ENCODE assay signal across 8 cellular contexts in the genomic region with DNA sequence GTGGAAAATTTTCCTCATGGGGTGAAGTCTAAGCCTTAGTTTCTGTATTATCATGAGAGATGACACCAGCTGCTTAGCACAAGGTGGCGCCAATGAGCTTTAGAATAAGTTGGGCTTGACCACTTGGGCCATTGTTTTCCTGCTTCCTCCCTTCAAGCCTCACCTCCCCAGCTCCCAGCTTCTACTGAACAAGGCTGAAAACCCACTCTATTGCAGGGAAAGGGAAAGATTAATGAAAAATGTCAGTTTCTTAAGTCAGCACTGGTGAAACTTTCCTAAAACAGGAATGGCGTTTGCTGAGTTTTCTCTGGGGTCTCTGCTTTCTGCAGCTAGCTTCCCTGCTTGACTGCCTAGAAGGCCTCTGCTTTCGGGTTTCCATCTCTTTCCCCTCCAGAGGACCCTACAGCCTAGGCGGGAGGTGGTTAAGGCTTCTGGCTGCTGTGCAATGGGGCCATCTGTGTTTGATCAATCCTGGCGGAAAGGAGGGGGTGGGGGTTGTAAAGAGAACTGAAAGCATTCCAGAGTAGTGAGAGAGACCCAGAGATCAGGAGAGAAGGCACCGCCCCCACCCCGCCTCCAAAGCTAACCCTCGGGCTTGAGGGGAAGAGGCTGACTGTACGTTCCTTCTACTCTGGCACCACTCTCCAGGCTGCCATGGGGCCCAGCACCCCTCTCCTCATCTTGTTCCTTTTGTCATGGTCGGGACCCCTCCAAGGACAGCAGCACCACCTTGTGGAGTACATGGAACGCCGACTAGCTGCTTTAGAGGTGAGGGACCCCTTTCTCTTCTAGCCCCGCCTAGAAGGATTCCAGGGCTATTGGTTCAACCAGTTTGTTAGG. TPM values are rescaled to one million over a fixed set of nuclear protein-coding genes. Genes with fewer than 3 reads are reported as not detected.
DNase-seq lines count a peak whose midpoint lies in the region; ATAC-seq, FAIRE-seq and TF ChIP-seq lines count a peak whose summit lies in the region.

A gene with protein sequence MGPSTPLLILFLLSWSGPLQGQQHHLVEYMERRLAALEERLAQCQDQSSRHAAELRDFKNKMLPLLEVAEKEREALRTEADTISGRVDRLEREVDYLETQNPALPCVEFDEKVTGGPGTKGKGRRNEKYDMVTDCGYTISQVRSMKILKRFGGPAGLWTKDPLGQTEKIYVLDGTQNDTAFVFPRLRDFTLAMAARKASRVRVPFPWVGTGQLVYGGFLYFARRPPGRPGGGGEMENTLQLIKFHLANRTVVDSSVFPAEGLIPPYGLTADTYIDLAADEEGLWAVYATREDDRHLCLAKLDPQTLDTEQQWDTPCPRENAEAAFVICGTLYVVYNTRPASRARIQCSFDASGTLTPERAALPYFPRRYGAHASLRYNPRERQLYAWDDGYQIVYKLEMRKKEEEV (plus strand): TSS at position 612 of the 840 bp plus-strand sequence. CDS start 43 bp downstream, at position 655.

- H3K4me1 ChIP-seq in DOHH2 (ENCODE audit: control insufficient read depth, low read length), result peaks cover 10% of the 10 kb centered on the region
- H3K4me1 ChIP-seq in testis, result peaks cover 29% of the 10 kb centered on the region

- peaks cover 1 to 6% of the 10 kb centered on the region in 2 donors for H3K36me3 Mint-ChIP-seq in activated T-cell treated with anti-CD3 and anti-CD28 coated beads, Interleukin-2, amount 50 U/mL, for 72 hours (ENCODE audit: insufficient read depth in 2 of 2)
- peaks cover 20% of the 10 kb centered on the region for H3K36me3 Mint-ChIP-seq in nephron (ENCODE audit: low read depth)

- FAIRE-seq in HTR-8/SVneo (lab: Jason Lieb, UNC), result no peak

- H3K27ac ChIP-seq in DOHH2 (ENCODE audit: low read depth, low read length) (no peak within 1 kb of the TSS), testis (peak within 1 kb of the TSS in 1 of 2 donors; percentile 57)

- H3F3A ChIP-seq in DOHH2 (ENCODE audit: control insufficient read depth, insufficient read depth), result peaks cover 10% of the 10 kb centered on the region

- TF ChIP-seq POLR2A in testis (IDR thresholded peaks at IDR 0.05), result no peak

- H3K4me2 ChIP-seq in DOHH2 (ENCODE audit: low read length), result no peak within 1 kb of the TSS

- DNase-seq in HTR-8/SVneo (ENCODE audit: insufficient read length, low spot score) (peak; percentile 60), NOMO-1 (lab: John Stamatoyannopoulos, UW; ENCODE audit: unreplicated experiment in 2 of 2) (peak; percentile 59 to 77), foreskin fibroblast (peak; percentile 95 to 98), testis (peak; percentile 94)
- peak; percentile 52 to 64 for DNase-seq in activated T-cell treated with anti-CD3 and anti-CD28 coated beads, Interleukin-2, amount 50 U/mL, for 72 hours

- WGBS in testis, 2 donors, result 29 to 44% methylated on average over 12 to 13 of the region's 13 CpGs

- intact Hi-C loops in testis (cut with DNase I; ENCODE audit: low total_unique reads), result loop anchor here (5.0 kb wide), 1 partner anchor 303 kb away; no protein-coding TSS in a partner anchor

- H3K27me3 ChIP-seq in DOHH2 (ENCODE audit: control insufficient read depth, low read length) (no peaks in the 10 kb centered on the region), testis (no peaks in the 10 kb centered on the region)

- H3K4me3 ChIP-seq in DOHH2 (ENCODE audit: low read length) (no peak within 1 kb of the TSS), foreskin fibroblast (ENCODE audit: low read depth in 1 of 2, low read length in 2 of 2) (peak within 1 kb of the TSS; percentile 48 to 73), testis (no peak within 1 kb of the TSS)

- ATAC-seq in activated T-cell treated with anti-CD3 and anti-CD28 coated beads, Interleukin-2, amount 50 U/mL, for 72 hours (replicated peaks in 1 of 2), result no peak
- no peak for ATAC-seq in GM19467 (IDR thresholded peaks at IDR 0.05; ENCODE audit: unreplicated experiment)

- H3K9me3 ChIP-seq in DOHH2 (ENCODE audit: control insufficient read depth, insufficient read depth, low read length) (no peaks in the 10 kb centered on the region), testis (no peaks in the 10 kb centered on the region)

- H4K20me1 ChIP-seq in DOHH2 (ENCODE audit: control insufficient read depth, insufficient read depth, low read depth, low read length), result no peaks in the 10 kb centered on the region

- H3K36me3 ChIP-seq in DOHH2 (ENCODE audit: control insufficient read depth, low read length) (no peaks in the 10 kb centered on the region; the same call in none of the 2 replicates), testis (ENCODE audit: low read depth, missing control alignments) (no peaks in the 10 kb centered on the region)

- no peaks in the 10 kb centered on the region for H3K9me2 ChIP-seq in DOHH2 (replicated peaks; ENCODE audit: control insufficient read depth, low read length)

- H3K4me3 Mint-ChIP-seq in activated T-cell treated with anti-CD3 and anti-CD28 coated beads, Interleukin-2, amount 50 U/mL, for 72 hours, result no peak within 1 kb of the TSS
- H3K4me3 Mint-ChIP-seq in nephron, result peak within 1 kb of the TSS; percentile 87 to 94 (median 89)

- H3K79me2 ChIP-seq in DOHH2 (ENCODE audit: control insufficient read depth, low read length), result no peaks in the 10 kb centered on the region

- H3K27ac Mint-ChIP-seq in activated T-cell treated with anti-CD3 and anti-CD28 coated beads, Interleukin-2, amount 50 U/mL, for 72 hours, result no peak within 1 kb of the TSS
- peak within 1 kb of the TSS; percentile 98 to 99 (median 99) for H3K27ac Mint-ChIP-seq in nephron

- peaks cover 56% of the 10 kb centered on the region for H3K4me1 Mint-ChIP-seq in activated T-cell treated with anti-CD3 and anti-CD28 coated beads, Interleukin-2, amount 50 U/mL, for 72 hours (ENCODE audit: low read depth)
- peaks cover 80% of the 10 kb centered on the region for H3K4me1 Mint-ChIP-seq in nephron

- H3K27me3 Mint-ChIP-seq in activated T-cell treated with anti-CD3 and anti-CD28 coated beads, Interleukin-2, amount 50 U/mL, for 72 hours (ENCODE audit: low read depth), result no peaks in the 10 kb centered on the region
- H3K27me3 Mint-ChIP-seq in nephron (ENCODE audit: low read depth), result peaks cover 4% of the 10 kb centered on the region

- H3K9me3 Mint-ChIP-seq in activated T-cell treated with anti-CD3 and anti-CD28 coated beads, Interleukin-2, amount 50 U/mL, for 72 hours, result no peaks in the 10 kb centered on the region
- H3K9me3 Mint-ChIP-seq in nephron, result no peaks in the 10 kb centered on the region

- TF ChIP-seq CTCF in DOHH2 (IDR thresholded peaks at IDR 0.05; ENCODE audit: low read depth, low read length, poor library complexity, severe bottlenecking) (peak; percentile 77), foreskin fibroblast (IDR thresholded peaks at IDR 0.05; ENCODE audit: low read depth, low read length) (peak; percentile 71), nephron (IDR thresholded peaks at IDR 0.05; ENCODE audit: unreplicated experiment in 3 of 3) (peak; percentile 61 to 81 (median 73)), testis (IDR thresholded peaks at IDR 0.05) (peak; percentile 52 to 78 (median 62))

RNA-seq across cellular contexts. Expression of the gene that starts here (rescaled TPM):
- total RNA-seq in activated T-cell treated with anti-CD3 and anti-CD28 coated beads, Interleukin-2, amount 50 U/mL, for 72 hours, result 1 to 10 TPM in 1 of 2 donors, under 1 TPM in 1; 0.90 to 1.0 TPM
- total RNA-seq in testis, result 1 to 10 TPM; 4.6 to 8.5 TPM
- polyA plus RNA-seq in testis (ENCODE audit: insufficient read depth, low read depth, low replicate concordance), result 51.7 TPM

Comparison
In these comparisons a context has a peak if more than half of its experiments do, and no peak if none do; other contexts are left out.
1. H3K4me3 ChIP-seq: peak in foreskin fibroblast (2 of 2); none in DOHH2 (single experiment) and testis (0 of 2).
2. H3K4me3 Mint-ChIP-seq: peak in nephron (3 of 3); none in activated T-cell treated with anti-CD3 and anti-CD28 coated beads, Interleukin-2, amount 50 U/mL, for 72 hours (0 of 2).
3. Peak in every context shown above with its lines, with median percentiles within 50 percentile points of each other: CTCF ChIP-seq and DNase-seq.